ENCODE assay signal across 15 cellular contexts in genomic region chr18:58666176-58666575, GRCh38. TPM values are rescaled to one million over a fixed set of nuclear protein-coding genes. Genes with fewer than 3 reads are reported as not detected.
A peak's percentile ranks its signal among the peaks of the same experiment; 100 is the strongest.
DNase-seq lines count a peak whose midpoint lies in the region; ATAC-seq and TF ChIP-seq lines count a peak whose summit lies in the region.
"Had no signal": no experiment of that assay in that cellular context is flagged by ENCODE, and none has a peak within 500 bp of the region (broad histone marks: within the 10 kb centered on the region; RNA-seq: fewer than 3 reads in every experiment).

No MANE protein-coding gene starts in this region.

- no peak overlapping the region for H3K4me3 Mint-ChIP-seq in T-helper 2 cell treated with Interferon-gamma antibody and Interleukin-4, amounts not matched to agents 5 μg/mL and 100 μg/mL, for 36 hours
- no peak overlapping the region for H3K4me3 Mint-ChIP-seq in chondrocyte (ENCODE audit: unreplicated experiment)
- H3K4me3 Mint-ChIP-seq in stimulated activated memory B cell treated with anti-CD40 and anti-IgM and Interleukin-4, amounts not matched to agents 10 μg/mL and 1 μg/mL and 100 μg/mL, for 72 hours, result no peak overlapping the region
- H3K4me3 Mint-ChIP-seq in CD14-positive monocyte, result no peak overlapping the region
- H3K4me3 Mint-ChIP-seq in activated T-helper 2 cell treated with anti-CD3 and anti-CD28 coated beads, Interferon-gamma antibody, Interleukin-2, Interleukin-4, amounts not matched to agents 10 μg/mL and 5 μg/mL and 100 μg/mL, durations not matched to agents 14 hours and 24 hours and 36 hours (ENCODE audit: low read depth), result no peak overlapping the region

- no peaks in the 10 kb centered on the region for H3K9me3 Mint-ChIP-seq in T-helper 2 cell treated with Interferon-gamma antibody and Interleukin-4, amounts not matched to agents 5 μg/mL and 100 μg/mL, for 36 hours
- no peaks in the 10 kb centered on the region for H3K9me3 Mint-ChIP-seq in chondrocyte (ENCODE audit: low read depth)
- H3K9me3 Mint-ChIP-seq in stimulated activated memory B cell treated with anti-CD40 and anti-IgM and Interleukin-4, amounts not matched to agents 10 μg/mL and 1 μg/mL and 100 μg/mL, for 72 hours, result no peaks in the 10 kb centered on the region
- H3K9me3 Mint-ChIP-seq in CD14-positive monocyte, result no peaks in the 10 kb centered on the region
- no peaks in the 10 kb centered on the region for H3K9me3 Mint-ChIP-seq in activated T-helper 2 cell treated with anti-CD3 and anti-CD28 coated beads, Interferon-gamma antibody, Interleukin-2, Interleukin-4, amounts not matched to agents 10 μg/mL and 5 μg/mL and 100 μg/mL, durations not matched to agents 14 hours and 24 hours and 36 hours

- TF ChIP-seq CTCF in chondrocyte (IDR thresholded peaks at IDR 0.05) (no peak), CD14-positive monocyte (IDR thresholded peaks at IDR 0.05) (no peak)

- peaks cover 35% of the 10 kb centered on the region for H3K4me1 Mint-ChIP-seq in T-helper 2 cell treated with Interferon-gamma antibody and Interleukin-4, amounts not matched to agents 5 μg/mL and 100 μg/mL, for 36 hours (ENCODE audit: low read depth)
- peaks cover 33% of the 10 kb centered on the region for H3K4me1 Mint-ChIP-seq in chondrocyte (ENCODE audit: low read depth)
- H3K4me1 Mint-ChIP-seq in stimulated activated memory B cell treated with anti-CD40 and anti-IgM and Interleukin-4, amounts not matched to agents 10 μg/mL and 1 μg/mL and 100 μg/mL, for 72 hours, result peaks cover 78% of the 10 kb centered on the region
- H3K4me1 Mint-ChIP-seq in CD14-positive monocyte, result peaks cover 26% of the 10 kb centered on the region
- H3K4me1 Mint-ChIP-seq in activated T-helper 2 cell treated with anti-CD3 and anti-CD28 coated beads, Interferon-gamma antibody, Interleukin-2, Interleukin-4, amounts not matched to agents 10 μg/mL and 5 μg/mL and 100 μg/mL, durations not matched to agents 14 hours and 24 hours and 36 hours (ENCODE audit: low read depth), result peaks cover 38% of the 10 kb centered on the region

- ATAC-seq in stimulated activated memory B cell treated with anti-CD40 and anti-IgM and Interleukin-4, amounts not matched to agents 10 μg/mL and 1 μg/mL and 100 μg/mL, for 72 hours, result no peak
- no peak for ATAC-seq in GM21390 (IDR thresholded peaks at IDR 0.05; ENCODE audit: unreplicated experiment)

- no peaks in the 10 kb centered on the region for H3K36me3 Mint-ChIP-seq in T-helper 2 cell treated with Interferon-gamma antibody and Interleukin-4, amounts not matched to agents 5 μg/mL and 100 μg/mL, for 36 hours (ENCODE audit: low read depth)
- H3K36me3 Mint-ChIP-seq in chondrocyte (ENCODE audit: low read depth) (no peaks in the 10 kb centered on the region), CD14-positive monocyte (no peaks in the 10 kb centered on the region)
- H3K36me3 Mint-ChIP-seq in stimulated activated memory B cell treated with anti-CD40 and anti-IgM and Interleukin-4, amounts not matched to agents 10 μg/mL and 1 μg/mL and 100 μg/mL, for 72 hours, result no peaks in the 10 kb centered on the region
- H3K36me3 Mint-ChIP-seq in activated T-helper 2 cell treated with anti-CD3 and anti-CD28 coated beads, Interferon-gamma antibody, Interleukin-2, Interleukin-4, amounts not matched to agents 10 μg/mL and 5 μg/mL and 100 μg/mL, durations not matched to agents 14 hours and 24 hours and 36 hours (ENCODE audit: low read depth), result no peaks in the 10 kb centered on the region

- intact Hi-C loops in CD14-positive monocyte (cut with micrococcal nuclease), result no loop called here
- intact Hi-C loops in activated T-helper 2 cell treated with anti-CD3 and anti-CD28 coated beads, Interferon-gamma antibody, Interleukin-2, Interleukin-4, amounts not matched to agents 10 μg/mL and 5 μg/mL and 100 μg/mL, durations not matched to agents 14 hours and 24 hours and 36 hours (cut with micrococcal nuclease), result no loop called here

- peaks cover 9% of the 10 kb centered on the region for H3K27me3 Mint-ChIP-seq in T-helper 2 cell treated with Interferon-gamma antibody and Interleukin-4, amounts not matched to agents 5 μg/mL and 100 μg/mL, for 36 hours (ENCODE audit: low read depth)
- H3K27me3 Mint-ChIP-seq in chondrocyte (ENCODE audit: low read depth), result no peaks in the 10 kb centered on the region
- no peaks in the 10 kb centered on the region for H3K27me3 Mint-ChIP-seq in stimulated activated memory B cell treated with anti-CD40 and anti-IgM and Interleukin-4, amounts not matched to agents 10 μg/mL and 1 μg/mL and 100 μg/mL, for 72 hours
- peaks cover 1 to 4% (median 3%) of the 10 kb centered on the region in 3 donors for H3K27me3 Mint-ChIP-seq in CD14-positive monocyte (ENCODE audit: low read depth in 3 of 3)
- peaks cover 5% of the 10 kb centered on the region for H3K27me3 Mint-ChIP-seq in activated T-helper 2 cell treated with anti-CD3 and anti-CD28 coated beads, Interferon-gamma antibody, Interleukin-2, Interleukin-4, amounts not matched to agents 10 μg/mL and 5 μg/mL and 100 μg/mL, durations not matched to agents 14 hours and 24 hours and 36 hours (ENCODE audit: low read depth)

- DNase-seq in T-helper 2 cell treated with Interferon-gamma antibody and Interleukin-4, amounts not matched to agents 5 μg/mL and 100 μg/mL, for 36 hours (ENCODE audit: low spot score), result no peak
- no peak for DNase-seq in T-helper 2 cell
- DNase-seq in M059J (ENCODE audit: low read depth), result peak; percentile 72
- no peak for DNase-seq in chondrocyte (ENCODE audit: low spot score)
- no peak for DNase-seq in CD14-positive monocyte (ENCODE audit: low spot score)
- no peak for DNase-seq in activated T-helper 2 cell treated with anti-CD3 and anti-CD28 coated beads, Interferon-gamma antibody, Interleukin-2, Interleukin-4, amounts not matched to agents 10 μg/mL and 5 μg/mL and 100 μg/mL, durations not matched to agents 14 hours and 24 hours and 36 hours (ENCODE audit: low spot score)
- DNase-seq: H7, NCI-H1436 treated with DMSO at 0.1 percent for 48 hours, NCI-H2107, NCI-H69, PC-9, SK-N-SH had no signal

- H3K27ac Mint-ChIP-seq in T-helper 2 cell treated with Interferon-gamma antibody and Interleukin-4, amounts not matched to agents 5 μg/mL and 100 μg/mL, for 36 hours, result peak overlapping the region; percentile 11
- H3K27ac Mint-ChIP-seq in chondrocyte (ENCODE audit: unreplicated experiment) (peak overlapping the region; percentile 75), CD14-positive monocyte (no peak overlapping the region)
- peak overlapping the region; percentile 37 for H3K27ac Mint-ChIP-seq in stimulated activated memory B cell treated with anti-CD40 and anti-IgM and Interleukin-4, amounts not matched to agents 10 μg/mL and 1 μg/mL and 100 μg/mL, for 72 hours
- no peak overlapping the region for H3K27ac Mint-ChIP-seq in activated T-helper 2 cell treated with anti-CD3 and anti-CD28 coated beads, Interferon-gamma antibody, Interleukin-2, Interleukin-4, amounts not matched to agents 10 μg/mL and 5 μg/mL and 100 μg/mL, durations not matched to agents 14 hours and 24 hours and 36 hours

RNA-seq across cellular contexts. Expression of gene MALT1, which starts 5.1 kb away (rescaled TPM):
- 92.5 and 116 TPM in 2 replicates for total RNA-seq in M059J (2014; rRNA removed; shearing (Covaris generic))
- 15.9 to 23.3 TPM (median 17.4 TPM) in 3 replicates for total RNA-seq in chondrocyte
- polyA plus RNA-seq in CD14-positive monocyte, result 10 to 100 TPM; 18.3 to 23.8 TPM
- total RNA-seq in activated T-helper 2 cell treated with anti-CD3 and anti-CD28 coated beads, Interferon-gamma antibody, Interleukin-2, Interleukin-4, amounts not matched to agents 10 μg/mL and 5 μg/mL and 100 μg/mL, durations not matched to agents 14 hours and 24 hours and 36 hours, result 23.5 and 23.9 TPM in 2 replicates

RNA-seq across cellular contexts. Expression of gene ALPK2, which starts 37.3 kb away (rescaled TPM):
- 38.7 and 73.1 TPM in 2 replicates for total RNA-seq in M059J (2014; rRNA removed; shearing (Covaris generic))
- 26.4 to 50.1 TPM (median 46.4 TPM) in 3 replicates for total RNA-seq in chondrocyte
- polyA plus RNA-seq in CD14-positive monocyte, result under 1 TPM; 0.16 to 0.52 TPM
- total RNA-seq in activated T-helper 2 cell treated with anti-CD3 and anti-CD28 coated beads, Interferon-gamma antibody, Interleukin-2, Interleukin-4, amounts not matched to agents 10 μg/mL and 5 μg/mL and 100 μg/mL, durations not matched to agents 14 hours and 24 hours and 36 hours, result 0.34 and 0.50 TPM in 2 replicates
- total RNA-seq: HT-29 had no signal

Comparison
In these comparisons a context has a peak if more than half of its experiments do, and no peak if none do; other contexts are left out.
1. H3K27ac Mint-ChIP-seq: peak in T-helper 2 cell treated with Interferon-gamma antibody and Interleukin-4, amounts not matched to agents 5 μg/mL and 100 μg/mL, for 36 hours (single experiment), chondrocyte (single experiment) and stimulated activated memory B cell treated with anti-CD40 and anti-IgM and Interleukin-4, amounts not matched to agents 10 μg/mL and 1 μg/mL and 100 μg/mL, for 72 hours (single experiment); none in CD14-positive monocyte (0 of 7) and activated T-helper 2 cell treated with anti-CD3 and anti-CD28 coated beads, Interferon-gamma antibody, Interleukin-2, Interleukin-4, amounts not matched to agents 10 μg/mL and 5 μg/mL and 100 μg/mL, durations not matched to agents 14 hours and 24 hours and 36 hours (single experiment).
2. RNA of gene ALPK2, which starts 37.3 kb away (total RNA-seq): 38.7 to 73.1 TPM in M059J and 26.4 to 50.1 TPM in chondrocyte; 0.34 to 0.50 TPM in activated T-helper 2 cell treated with anti-CD3 and anti-CD28 coated beads, Interferon-gamma antibody, Interleukin-2, Interleukin-4, amounts not matched to agents 10 μg/mL and 5 μg/mL and 100 μg/mL, durations not matched to agents 14 hours and 24 hours and 36 hours; every median in the first group is over 10 times any median in the second.